Comparison of ENCODE assay signal across 1 cellular context in genomic region chr19:58382997-58383603, GRCh38.
TF ChIP-seq lines count a peak whose summit lies in the region.

No MANE protein-coding gene starts in this region.

TF ChIP-seq in HCT116, 20 proteins besides CTCF, POLR2A, EP300 and RAD21 (continued from another document):
- TF ChIP-seq SIN3A (IDR thresholded peaks at IDR 0.05; ENCODE audit: low read depth), result no peak
